Comparison of ENCODE assay signal across 34 cellular contexts in the genomic region with DNA sequence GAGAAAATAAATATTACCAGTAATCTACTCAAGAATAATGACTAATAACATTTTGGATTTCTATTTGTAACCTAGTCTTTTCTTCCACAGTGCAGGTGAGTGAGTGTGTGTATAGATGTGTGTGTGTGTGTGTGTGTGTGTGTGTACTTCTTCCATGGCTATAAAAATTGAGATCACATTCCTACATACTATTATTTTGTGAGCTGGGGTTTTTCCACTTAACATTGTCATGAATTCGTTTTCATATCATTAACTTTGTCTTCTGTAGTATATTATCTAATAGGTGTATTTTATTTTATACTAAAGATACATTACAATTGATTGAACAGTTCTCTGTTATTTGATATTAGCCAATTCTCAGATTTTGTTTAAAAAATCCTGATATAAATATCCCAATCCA.
DNase-seq lines count a peak whose midpoint lies in the region; ATAC-seq, FAIRE-seq and TF ChIP-seq lines count a peak whose summit lies in the region.
"Had no signal": no experiment of that assay in that cellular context is flagged by ENCODE, and none has a peak within 500 bp of the region (broad histone marks: within the 10 kb centered on the region; RNA-seq: fewer than 3 reads in every experiment).

No MANE protein-coding gene starts in this region.

- H3K4me3 Mint-ChIP-seq in WTC11 = no peak overlapping the region
- H3K4me3 Mint-ChIP-seq: B cell; CD14-positive monocyte; CD4-positive, alpha-beta memory T cell; CD4-positive, alpha-beta T cell; CD4-positive, CD25-positive, alpha-beta regulatory T cell; CD8-positive, alpha-beta memory T cell; CD8-positive, alpha-beta T cell had no signal

- H4K20me1 ChIP-seq in smooth muscle cell (ENCODE audit: low read depth) = no peaks in the 10 kb centered on the region
- H4K20me1 ChIP-seq: BLaER1; BLaER1 treated with 17β-estradiol and CSF1 and Interleukin-3, amounts not matched to agents 10 nM and 100 nM had no signal

- H3K36me3 ChIP-seq in kidney (ENCODE audit: control insufficient read depth in 1 of 2, insufficient read depth in 2 of 2, low read length in 2 of 2) (no peaks in the 10 kb centered on the region), smooth muscle cell (ENCODE audit: low read depth) (no peaks in the 10 kb centered on the region)
- H3K36me3 ChIP-seq: BE2C; BLaER1; BLaER1 treated with 17β-estradiol and CSF1 and Interleukin-3, amounts not matched to agents 10 nM and 100 nM had no signal

- H2AFZ ChIP-seq in smooth muscle cell (ENCODE audit: low read depth) = no peak overlapping the region

- peaks cover 21% of the 10 kb centered on the region for H3F3A ChIP-seq in smooth muscle cell (ENCODE audit: low read depth)

- no peaks in the 10 kb centered on the region for H3K9me3 ChIP-seq in A549
- no peaks in the 10 kb centered on the region for H3K9me3 ChIP-seq in kidney (ENCODE audit: control insufficient read depth in 1 of 2, low read length in 2 of 2)
- no peaks in the 10 kb centered on the region for H3K9me3 ChIP-seq in smooth muscle cell (replicated peaks; ENCODE audit: low read depth)
- H3K9me3 ChIP-seq: BE2C; BLaER1; BLaER1 treated with 17β-estradiol and CSF1 and Interleukin-3, amounts not matched to agents 10 nM and 100 nM; Caco-2 had no signal

- no peak for TF ChIP-seq EP300 in A549 (IDR thresholded peaks at IDR 0.05)

- CTCF ChIA-PET in A549 (lab: Yijun Ruan, JAX) (no interaction called here), WTC11 (lab: Charles Lee) (no interaction called here)

- intact Hi-C loops in kidney (cut with DNase I) = no loop called here

- H3K4me3 ChIP-seq in A549 = no peak overlapping the region
- H3K4me3 ChIP-seq in kidney (ENCODE audit: low read length in 2 of 2) = no peak overlapping the region
- H3K4me3 ChIP-seq in smooth muscle cell = no peak overlapping the region
- H3K4me3 ChIP-seq: BLaER1; BLaER1 treated with 17β-estradiol and CSF1 and Interleukin-3, amounts not matched to agents 10 nM and 100 nM had no signal

- H3K9me3 Mint-ChIP-seq in WTC11 = no peaks in the 10 kb centered on the region
- H3K9me3 Mint-ChIP-seq: CD4-positive, alpha-beta T cell; CD8-positive, alpha-beta T cell had no signal

- H3K27me3 Mint-ChIP-seq in WTC11 (ENCODE audit: low read depth) = no peaks in the 10 kb centered on the region
- H3K27me3 Mint-ChIP-seq: B cell; CD4-positive, alpha-beta memory T cell; CD4-positive, alpha-beta T cell had no signal

- DNase-seq in A549 (ENCODE audit: low read depth in 1 of 2, low spot score in 1 of 2) (no peak), kidney (no peak), smooth muscle cell (lab: John Stamatoyannopoulos, UW; ENCODE audit: unreplicated experiment) (no peak), AG08396 (ENCODE audit: low spot score) (no peak), WTC11 (ENCODE audit: low spot score) (no peak)
- DNase-seq: 8988T; ACHN; AML-193; BE2C; C1 segment of cervical spinal cord; Caco-2; Calu3; CD4-positive, alpha-beta memory T cell; CD4-positive, alpha-beta T cell; CD4-positive, CD25-positive, alpha-beta regulatory T cell; CD8-positive, alpha-beta memory T cell; CD8-positive, alpha-beta T cell; COR-L47; DMS 273 treated with DMSO at 0.1 percent for 48 hours; DMS153; DMS53; DMS79; DMS79 treated with DMSO at 0.1 percent for 48 hours; DND-41; EL had no signal

- no peak overlapping the region for H3K9ac ChIP-seq in kidney (ENCODE audit: low read length in 2 of 2)
- H3K9ac ChIP-seq in smooth muscle cell (ENCODE audit: low read depth) = no peak overlapping the region
- H3K9ac ChIP-seq: BLaER1 had no signal

- no peak overlapping the region for H3K27ac ChIP-seq in A549
- H3K27ac ChIP-seq in kidney (ENCODE audit: low read depth in 2 of 2, low read length in 2 of 2) = no peak overlapping the region
- H3K27ac ChIP-seq in smooth muscle cell (ENCODE audit: low read depth) = peak overlapping the region; percentile 46
- H3K27ac ChIP-seq: 22Rv1, BLaER1, C4-2B had no signal

- POLR2A ChIA-PET in A549 (lab: Yijun Ruan, JAX) (no interaction called here), WTC11 (lab: Charles Lee) (no interaction called here)

- no peaks in the 10 kb centered on the region for H3K27me3 ChIP-seq in smooth muscle cell (ENCODE audit: low read depth)
- H3K27me3 ChIP-seq: BE2C; BLaER1; BLaER1 treated with 17β-estradiol and CSF1 and Interleukin-3, amounts not matched to agents 10 nM and 100 nM had no signal

- H3K4me1 ChIP-seq in A549 (no peaks in the 10 kb centered on the region), kidney (ENCODE audit: control insufficient read depth in 1 of 2, insufficient read depth in 1 of 2, low read depth in 1 of 2, low read length in 2 of 2) (no peaks in the 10 kb centered on the region), smooth muscle cell (ENCODE audit: low read depth) (peaks cover 22% of the 10 kb centered on the region)
- H3K4me1 ChIP-seq: BE2C, BLaER1, Caco-2 had no signal

- TF ChIP-seq POLR2A in A549 (IDR thresholded peaks at IDR 0.05; ENCODE audit: low read length) = no peak

- H3K79me2 ChIP-seq in smooth muscle cell (ENCODE audit: low read depth) = no peaks in the 10 kb centered on the region

- TF ChIP-seq RAD21 in A549 (conservative IDR thresholded peaks at IDR 0.05 in 1 of 2, IDR thresholded peaks at IDR 0.05 in 1 of 2) = no peak

- peaks cover 12% of the 10 kb centered on the region for H3K36me3 Mint-ChIP-seq in WTC11
- H3K36me3 Mint-ChIP-seq: CD14-positive monocyte; CD4-positive, alpha-beta memory T cell; CD4-positive, CD25-positive, alpha-beta regulatory T cell; CD8-positive, alpha-beta memory T cell; CD8-positive, alpha-beta T cell had no signal

- H3K4me1 Mint-ChIP-seq in WTC11 = peaks cover 60% of the 10 kb centered on the region
- H3K4me1 Mint-ChIP-seq: B cell; CD14-positive monocyte; CD4-positive, alpha-beta memory T cell; CD4-positive, CD25-positive, alpha-beta regulatory T cell had no signal

- TF ChIP-seq CTCF in A549 (IDR thresholded peaks at IDR 0.05) (no peak), kidney (IDR thresholded peaks at IDR 0.05; ENCODE audit: borderline replicate concordance, extremely low read depth, insufficient read depth) (no peak), smooth muscle cell (IDR thresholded peaks at IDR 0.05; ENCODE audit: borderline replicate concordance, insufficient read depth, poor library complexity, severe bottlenecking) (no peak), WTC11 (IDR thresholded peaks at IDR 0.05) (no peak)

- H3K4me2 ChIP-seq in A549 = no peak overlapping the region
- H3K4me2 ChIP-seq in smooth muscle cell = peak overlapping the region; percentile 38
- H3K4me2 ChIP-seq: BLaER1 had no signal

- ATAC-seq in A549 (no peak), GM19351 (IDR thresholded peaks at IDR 0.05; ENCODE audit: unreplicated experiment) (no peak), WTC11 (no peak)
- ATAC-seq: CD8-positive, alpha-beta T cell had no signal

- no peak for FAIRE-seq in A549 (lab: Jason Lieb, UNC)
- FAIRE-seq in kidney (lab: Jason Lieb, UNC) = peak; percentile 38
- FAIRE-seq: A204.1, D721Med had no signal

- H3K27ac Mint-ChIP-seq in WTC11 = no peak overlapping the region
- H3K27ac Mint-ChIP-seq: B cell; CD14-positive monocyte; CD4-positive, alpha-beta T cell; CD4-positive, CD25-positive, alpha-beta regulatory T cell; CD8-positive, alpha-beta T cell had no signal

- WGBS in A549 (ENCODE audit: missing lambda C conversion rate) = 6% methylated on average over 1 of the region's 1 CpG
- WGBS in smooth muscle cell (ENCODE audit: low lambda C conversion rate) = 40% methylated on average over 1 of the region's 1 CpG

TF ChIP-seq in A549, 52 proteins besides CTCF, POLR2A, EP300 and RAD21:
- no peak for TF ChIP-seq NPAS2 (CRISPR knock-in tag; IDR thresholded peaks at IDR 0.05; ENCODE audit: borderline replicate concordance)
- TF ChIP-seq, protein P1, sequence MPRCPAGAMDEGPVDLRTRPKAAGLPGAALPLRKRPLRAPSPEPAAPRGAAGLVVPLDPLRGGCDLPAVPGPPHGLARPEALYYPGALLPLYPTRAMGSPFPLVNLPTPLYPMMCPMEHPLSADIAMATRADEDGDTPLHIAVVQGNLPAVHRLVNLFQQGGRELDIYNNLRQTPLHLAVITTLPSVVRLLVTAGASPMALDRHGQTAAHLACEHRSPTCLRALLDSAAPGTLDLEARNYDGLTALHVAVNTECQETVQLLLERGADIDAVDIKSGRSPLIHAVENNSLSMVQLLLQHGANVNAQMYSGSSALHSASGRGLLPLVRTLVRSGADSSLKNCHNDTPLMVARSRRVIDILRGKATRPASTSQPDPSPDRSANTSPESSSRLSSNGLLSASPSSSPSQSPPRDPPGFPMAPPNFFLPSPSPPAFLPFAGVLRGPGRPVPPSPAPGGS (IDR thresholded peaks at IDR 0.05) = no peak
- peak; percentile 89; the same call in 1 of the 2 replicates for TF ChIP-seq RNF2 (IDR thresholded peaks at IDR 0.05; ENCODE audit: borderline replicate concordance, low read depth)
- no peak for TF ChIP-seq NR3C1 (IDR thresholded peaks at IDR 0.05)
- TF ChIP-seq CBX8 (IDR thresholded peaks at IDR 0.05) = peak; percentile 85; the same call in 1 of the 2 replicates
- TF ChIP-seq ZFP36 (IDR thresholded peaks at IDR 0.05; ENCODE audit: borderline replicate concordance, partially characterized antibody) = peak; percentile 26

TF ChIP-seq in WTC11, 78 proteins besides CTCF, POLR2A, EP300 and RAD21:
- no peak for TF ChIP-seq JAZF1 (CRISPR knock-in tag; IDR thresholded peaks at IDR 0.05)
